Comparison of ENCODE assay signal across 22 cellular contexts in genomic region chr22:32261306-32261705, GRCh38. TPM values are rescaled to one million over a fixed set of nuclear protein-coding genes. Genes with fewer than 3 reads are reported as not detected.
DNase-seq lines count a peak whose midpoint lies in the region; ATAC-seq and TF ChIP-seq lines count a peak whose summit lies in the region.
"Had no signal": no experiment of that assay in that cellular context is flagged by ENCODE, and none has a peak within 500 bp of the region (broad histone marks: within the 10 kb centered on the region; RNA-seq: fewer than 3 reads in every experiment).

No MANE protein-coding gene starts in this region.

- H3K27ac ChIP-seq in right lobe of liver: no peak overlapping the region
- no peak overlapping the region for H3K27ac ChIP-seq in neuronal stem cell (replicated peaks; ENCODE audit: low read length)

- DNase-seq in right lobe of liver: peak in 2 of 3 donors; percentile 56 to 60
- DNase-seq in neuronal stem cell (ENCODE audit: low spot score): no peak
- DNase-seq in cardiac septum (ENCODE audit: low spot score): no peak
- no peak for DNase-seq in cortex of kidney (lab: John Stamatoyannopoulos, UW)
- no peak for DNase-seq in natural killer cell
- DNase-seq: C1 segment of cervical spinal cord; Calu3; CD4-positive, alpha-beta memory T cell; COR-L47; DMS53; DMS79 treated with DMSO at 0.1 percent for 48 hours; GF-D8; H9 had no signal

- H3K9ac ChIP-seq in neuronal stem cell (ENCODE audit: low read depth, low read length, poor library complexity): no peak overlapping the region

- no peaks in the 10 kb centered on the region for H3K36me3 Mint-ChIP-seq in stimulated activated memory B cell treated with anti-CD40 and anti-IgM and Interleukin-4, amounts not matched to agents 10 μg/mL and 1 μg/mL and 100 μg/mL, for 72 hours
- H3K36me3 Mint-ChIP-seq in natural killer cell: no peaks in the 10 kb centered on the region
- H3K36me3 Mint-ChIP-seq: CD4-positive, alpha-beta memory T cell had no signal

- TF ChIP-seq POLR2A in right lobe of liver (IDR thresholded peaks at IDR 0.05): no peak

- H3K4ac ChIP-seq in neuronal stem cell (ENCODE audit: low read length): no peak overlapping the region

- H2AK5ac ChIP-seq in neuronal stem cell (ENCODE audit: low read depth, low read length): no peak overlapping the region

- H3K18ac ChIP-seq in neuronal stem cell (ENCODE audit: low read length): peak overlapping the region; percentile 44

- H3K4me3 ChIP-seq in right lobe of liver: no peak overlapping the region
- H3K4me3 ChIP-seq in neuronal stem cell (ENCODE audit: low read length in 2 of 2): no peak overlapping the region
- H3K4me3 ChIP-seq: GM23338 had no signal

- no peak overlapping the region for H4K91ac ChIP-seq in neuronal stem cell (ENCODE audit: low read depth, low read length, poor library complexity)

- no peaks in the 10 kb centered on the region for H3K9me3 Mint-ChIP-seq in stimulated activated memory B cell treated with anti-CD40 and anti-IgM and Interleukin-4, amounts not matched to agents 10 μg/mL and 1 μg/mL and 100 μg/mL, for 72 hours
- H3K9me3 Mint-ChIP-seq in natural killer cell: no peaks in the 10 kb centered on the region
- H3K9me3 Mint-ChIP-seq: GM23338, H9 had no signal

- no peak overlapping the region for H2BK15ac ChIP-seq in neuronal stem cell (ENCODE audit: low read length)

- no peak overlapping the region for H3K27ac Mint-ChIP-seq in stimulated activated memory B cell treated with anti-CD40 and anti-IgM and Interleukin-4, amounts not matched to agents 10 μg/mL and 1 μg/mL and 100 μg/mL, for 72 hours
- no peak overlapping the region for H3K27ac Mint-ChIP-seq in natural killer cell
- H3K27ac Mint-ChIP-seq: CD4-positive, alpha-beta memory T cell; GM23338 had no signal

- no peak overlapping the region for H2BK120ac ChIP-seq in neuronal stem cell (ENCODE audit: low read depth, low read length)

- TF ChIP-seq CTCF in right lobe of liver (IDR thresholded peaks at IDR 0.05): no peak
- TF ChIP-seq CTCF in natural killer cell (IDR thresholded peaks at IDR 0.05): no peak

- H3K79me1 ChIP-seq in neuronal stem cell (ENCODE audit: low read depth, low read length): no peaks in the 10 kb centered on the region

- H3K9me3 ChIP-seq in right lobe of liver (no peaks in the 10 kb centered on the region), neuronal stem cell (replicated peaks in 1 of 2; ENCODE audit: control insufficient read depth in 2 of 2, insufficient read depth in 1 of 2, low read depth in 1 of 2, low read length in 2 of 2) (no peaks in the 10 kb centered on the region)

- H3K23ac ChIP-seq in neuronal stem cell (ENCODE audit: low read depth, low read length, poor library complexity): no peak overlapping the region

- no peak overlapping the region for H3K4me3 Mint-ChIP-seq in stimulated activated memory B cell treated with anti-CD40 and anti-IgM and Interleukin-4, amounts not matched to agents 10 μg/mL and 1 μg/mL and 100 μg/mL, for 72 hours
- no peak overlapping the region for H3K4me3 Mint-ChIP-seq in natural killer cell
- H3K4me3 Mint-ChIP-seq: CD4-positive, alpha-beta memory T cell; GM23338; H9 had no signal

- intact Hi-C loops in right lobe of liver (cut with DNase I): loop anchor here in 1 of 2 donors (10.0 kb wide), 1 partner anchor 57 kb away; the partner anchor contains the start of gene RFPL2
- intact Hi-C loops in cardiac septum (cut with DNase I): loop anchor here (10.0 kb wide), 1 partner anchor 157 kb away; no protein-coding TSS in a partner anchor
- intact Hi-C loops in natural killer cell (cut with micrococcal nuclease): no loop called here

- H3K4me1 Mint-ChIP-seq in stimulated activated memory B cell treated with anti-CD40 and anti-IgM and Interleukin-4, amounts not matched to agents 10 μg/mL and 1 μg/mL and 100 μg/mL, for 72 hours: peaks cover 8% of the 10 kb centered on the region
- H3K4me1 Mint-ChIP-seq in natural killer cell: peaks cover 6 to 8% of the 10 kb centered on the region in 2 donors

- peak overlapping the region; percentile 42 for H3K14ac ChIP-seq in neuronal stem cell (ENCODE audit: low read length)

- H2BK5ac ChIP-seq in neuronal stem cell (ENCODE audit: low read length): no peak overlapping the region

- H3K4me2 ChIP-seq in neuronal stem cell (ENCODE audit: insufficient read depth, low read length, poor library complexity, severe bottlenecking): no peak overlapping the region
- H3K4me2 ChIP-seq: GM23338 had no signal

- H3K36me3 ChIP-seq in right lobe of liver (no peaks in the 10 kb centered on the region), neuronal stem cell (replicated peaks in 1 of 2; ENCODE audit: control insufficient read depth in 2 of 2, insufficient read depth in 2 of 2, low read length in 2 of 2) (no peaks in the 10 kb centered on the region)

- H2BK12ac ChIP-seq in neuronal stem cell (ENCODE audit: low read length): no peak overlapping the region

- no peaks in the 10 kb centered on the region for H3K27me3 ChIP-seq in right lobe of liver
- no peaks in the 10 kb centered on the region for H3K27me3 ChIP-seq in neuronal stem cell (ENCODE audit: control insufficient read depth in 3 of 3, insufficient read depth in 3 of 3, low read depth in 1 of 3, low read length in 3 of 3)

- H4K8ac ChIP-seq in neuronal stem cell (ENCODE audit: low read depth, low read length): no peak overlapping the region

- 69% methylated on average over 3 of the region's 4 CpGs for whole genome bisulfite sequencing in right lobe of liver (ENCODE audit: insufficient coverage, low coverage, low lambda C conversion rate, missing lambda C conversion rate)
- no CpG with 5 or more reads among the region's 4 CpGs for WGBS in neuronal stem cell (ENCODE audit: extremely low coverage in 2 of 2, insufficient read length in 2 of 2, insufficient replicate concordance in 1 of 2), 2 donors

- H3K4me1 ChIP-seq in right lobe of liver (peaks cover 0 to 14% (median 2%) of the 10 kb centered on the region in 4 donors), neuronal stem cell (ENCODE audit: control insufficient read depth in 2 of 2, insufficient read depth in 1 of 2, low read depth in 1 of 2, low read length in 2 of 2) (peaks cover 0 to 4% of the 10 kb centered on the region in 2 donors)

- H2AFZ ChIP-seq in neuronal stem cell (ENCODE audit: low read length): no peak overlapping the region
- H2AFZ ChIP-seq: GM23338 had no signal

- peaks cover 43% of the 10 kb centered on the region for H3K27me3 Mint-ChIP-seq in stimulated activated memory B cell treated with anti-CD40 and anti-IgM and Interleukin-4, amounts not matched to agents 10 μg/mL and 1 μg/mL and 100 μg/mL, for 72 hours
- peaks cover 23 to 26% of the 10 kb centered on the region in 2 donors for H3K27me3 Mint-ChIP-seq in natural killer cell (ENCODE audit: low read depth in 2 of 2)

- ATAC-seq in right lobe of liver (peak in 3 of 4 donors; percentile 53 to 68 (median 54)), natural killer cell (no peak)
- peak; percentile 16 for ATAC-seq in stimulated activated memory B cell treated with anti-CD40 and anti-IgM and Interleukin-4, amounts not matched to agents 10 μg/mL and 1 μg/mL and 100 μg/mL, for 72 hours
- ATAC-seq: GM23338, HCT116 had no signal

RNA-seq across cellular contexts. Expression of gene SLC5A4, which starts 6.2 kb away (rescaled TPM):
- total RNA-seq in right lobe of liver: under 1 TPM in 4 of 6 experiments, not detected in 2; 0.11 to 0.20 (median 0.16) TPM
- 0.04 TPM for polyA plus RNA-seq in neuronal stem cell (2013, experiment 1 of 2)
- polyA plus RNA-seq in neuronal stem cell (2013, experiment 2 of 2): 0.06 TPM
- 0.19 TPM for total RNA-seq in cardiac septum
- total RNA-seq in natural killer cell: not detected
- total RNA-seq: A172; Calu3; CD4-positive, alpha-beta memory T cell; Daoy; G401; GM23338; H9 had no signal
- polyA plus RNA-seq: BJ; CD4-positive, alpha-beta memory T cell had no signal

RNA-seq across cellular contexts. Expression of gene RFPL2, which starts 56.4 kb away (rescaled TPM):
- under 1 TPM in 1 of 6 experiments, not detected in 5; 0.15 TPM for total RNA-seq in right lobe of liver
- 0.40 TPM for polyA plus RNA-seq in neuronal stem cell (2013, experiment 1 of 2)
- 0.40 TPM for polyA plus RNA-seq in neuronal stem cell (2013, experiment 2 of 2)
- total RNA-seq in cardiac septum: not detected
- under 1 TPM in 2 of 3 donors, not detected in 1; 0.14 to 0.34 TPM for total RNA-seq in natural killer cell
- total RNA-seq: A172, A673, Daoy, GM23338, H4, H9 had no signal
- polyA plus RNA-seq: BJ had no signal

Comparison
In these comparisons a context has a peak if more than half of its experiments do, and no peak if none do; other contexts are left out.
1. ATAC-seq: peak in right lobe of liver (3 of 4) and stimulated activated memory B cell treated with anti-CD40 and anti-IgM and Interleukin-4, amounts not matched to agents 10 μg/mL and 1 μg/mL and 100 μg/mL, for 72 hours (single experiment); none in natural killer cell (0 of 3).
2. DNase-seq: peak in right lobe of liver (2 of 3); none in neuronal stem cell (single experiment), cardiac septum (single experiment), cortex of kidney (single experiment) and natural killer cell (single experiment).